In the genomic region with DNA sequence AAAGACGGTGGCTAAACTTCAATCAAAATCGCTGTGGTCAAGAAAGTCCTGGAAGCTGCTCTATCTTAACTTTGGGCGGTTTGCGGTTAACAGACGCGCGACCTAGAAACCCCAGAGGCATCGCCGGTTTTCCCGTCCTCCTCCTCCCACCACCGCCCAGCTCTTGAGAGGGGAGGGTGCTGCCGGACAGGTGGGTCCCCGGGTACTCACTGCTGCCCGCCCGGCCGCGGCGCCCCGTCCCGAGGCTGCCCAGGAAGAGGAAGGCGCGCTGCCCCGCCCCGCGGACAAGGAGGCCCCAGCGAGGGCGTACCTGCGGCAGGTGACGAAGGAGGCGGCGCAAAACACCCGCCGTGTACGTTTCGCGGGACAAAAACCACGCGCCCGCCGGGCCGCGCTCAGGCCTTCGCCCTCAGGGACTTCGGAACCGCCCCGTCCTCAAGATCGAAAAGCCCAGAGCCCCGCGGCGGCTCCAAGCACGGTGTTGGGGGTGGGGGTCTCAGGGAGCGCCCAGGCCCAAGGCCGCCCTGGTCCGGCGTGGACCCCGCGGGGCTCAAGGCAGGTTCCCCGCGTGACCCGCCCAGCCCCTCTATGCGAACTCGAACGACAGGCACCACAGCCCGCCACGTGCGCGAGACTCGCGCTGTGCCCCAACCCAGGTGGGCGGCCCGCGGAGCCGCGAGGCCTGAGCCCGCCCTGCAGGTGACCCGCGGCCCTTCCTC, we compare ENCODE assay signal across 1 cellular context.
A peak's percentile ranks its signal among the peaks of the same experiment; 100 is the strongest.
TF ChIP-seq lines count a peak whose summit lies in the region.

Gene SH3YL1, minus strand, starts transcription at position 259 of the 719 bp plus-strand sequence. Its CDS starts 48 bp downstream, at position 211.

TF ChIP-seq in HCT116, 20 proteins besides CTCF, POLR2A, EP300 and RAD21 (continued from another document):
- TF ChIP-seq, protein P1, sequence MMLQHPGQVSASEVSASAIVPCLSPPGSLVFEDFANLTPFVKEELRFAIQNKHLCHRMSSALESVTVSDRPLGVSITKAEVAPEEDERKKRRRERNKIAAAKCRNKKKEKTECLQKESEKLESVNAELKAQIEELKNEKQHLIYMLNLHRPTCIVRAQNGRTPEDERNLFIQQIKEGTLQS (IDR thresholded peaks at IDR 0.05): no peak
- peak; percentile 66 for TF ChIP-seq POLR2AphosphoS5 (IDR thresholded peaks at IDR 0.05; ENCODE audit: low read depth, low read length)
- no peak for TF ChIP-seq EZH2 (IDR thresholded peaks at IDR 0.05)
- TF ChIP-seq REST (IDR thresholded peaks at IDR 0.05; ENCODE audit: low read depth): no peak
- no peak for TF ChIP-seq ELF1 (IDR thresholded peaks at IDR 0.05; ENCODE audit: borderline replicate concordance, low read depth)
- no peak for TF ChIP-seq SRF (IDR thresholded peaks at IDR 0.05; ENCODE audit: low read depth)
- peak; percentile 66 for TF ChIP-seq EGR1 (IDR thresholded peaks at IDR 0.05; ENCODE audit: low read depth)
- TF ChIP-seq, protein P2, sequence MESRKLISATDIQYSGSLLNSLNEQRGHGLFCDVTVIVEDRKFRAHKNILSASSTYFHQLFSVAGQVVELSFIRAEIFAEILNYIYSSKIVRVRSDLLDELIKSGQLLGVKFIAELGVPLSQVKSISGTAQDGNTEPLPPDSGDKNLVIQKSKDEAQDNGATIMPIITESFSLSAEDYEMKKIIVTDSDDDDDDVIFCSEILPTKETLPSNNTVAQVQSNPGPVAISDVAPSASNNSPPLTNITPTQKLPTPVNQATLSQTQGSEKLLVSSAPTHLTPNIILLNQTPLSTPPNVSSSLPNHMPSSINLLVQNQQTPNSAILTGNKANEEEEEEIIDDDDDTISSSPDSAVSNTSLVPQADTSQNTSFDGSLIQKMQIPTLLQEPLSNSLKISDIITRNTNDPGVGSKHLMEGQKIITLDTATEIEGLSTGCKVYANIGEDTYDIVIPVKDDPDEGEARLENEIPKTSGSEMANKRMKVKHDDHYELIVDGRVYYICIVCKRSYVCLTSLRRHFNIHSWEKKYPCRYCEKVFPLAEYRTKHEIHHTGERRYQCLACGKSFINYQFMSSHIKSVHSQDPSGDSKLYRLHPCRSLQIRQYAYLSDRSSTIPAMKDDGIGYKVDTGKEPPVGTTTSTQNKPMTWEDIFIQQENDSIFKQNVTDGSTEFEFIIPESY (IDR thresholded peaks at IDR 0.05; ENCODE audit: extremely low read depth, insufficient replicate concordance, low read length): no peak
- TF ChIP-seq SIN3A (IDR thresholded peaks at IDR 0.05; ENCODE audit: low read depth): peak; percentile 46; the same call in 1 of the 2 replicates
